ENCODE assay signal across 1 cellular context in the genomic region with DNA sequence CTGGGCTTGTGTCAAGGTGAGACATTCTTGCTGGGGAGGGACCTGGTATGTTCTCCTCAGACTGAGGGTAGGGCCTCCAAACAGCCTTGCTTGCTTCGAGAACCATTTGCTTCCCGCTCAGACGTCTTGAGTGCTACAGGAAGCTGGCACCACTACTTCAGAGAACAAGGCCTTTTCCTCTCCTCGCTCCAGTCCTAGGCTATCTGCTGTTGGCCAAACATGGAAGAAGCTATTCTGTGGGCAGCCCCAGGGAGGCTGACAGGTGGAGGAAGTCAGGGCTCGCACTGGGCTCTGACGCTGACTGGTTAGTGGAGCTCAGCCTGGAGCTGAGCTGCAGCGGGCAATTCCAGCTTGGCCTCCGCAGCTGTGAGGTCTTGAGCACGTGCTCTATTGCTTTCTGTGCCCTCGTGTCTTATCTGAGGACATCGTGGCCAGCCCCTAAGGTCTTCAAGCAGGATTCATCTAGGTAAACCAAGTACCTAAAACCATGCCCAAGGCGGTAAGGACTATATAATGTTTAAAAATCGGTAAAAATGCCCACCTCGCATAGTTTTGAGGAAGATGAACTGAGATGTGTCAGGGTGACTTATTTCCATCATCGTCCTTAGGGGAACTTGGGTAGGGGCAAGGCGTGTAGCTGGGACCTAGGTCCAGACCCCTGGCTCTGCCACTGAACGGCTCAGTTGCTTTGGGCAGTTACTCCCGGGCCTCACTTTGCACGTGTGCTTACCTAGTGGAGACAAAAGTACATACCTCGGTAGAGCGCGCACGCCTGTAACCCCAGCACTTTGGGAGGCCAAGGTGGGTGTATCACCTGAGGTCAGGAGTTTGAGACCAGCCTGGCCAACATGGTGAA.
TF ChIP-seq lines count a peak whose summit lies in the region.

No MANE protein-coding gene starts in this region.

TF ChIP-seq in WTC11, 78 proteins besides CTCF, POLR2A, EP300 and RAD21 (continued from another document):
- TF ChIP-seq NFE2L1 (CRISPR knock-in tag; IDR thresholded peaks at IDR 0.05) = no peak
